ENCODE assay signal across 8 cellular contexts in the genomic region with DNA sequence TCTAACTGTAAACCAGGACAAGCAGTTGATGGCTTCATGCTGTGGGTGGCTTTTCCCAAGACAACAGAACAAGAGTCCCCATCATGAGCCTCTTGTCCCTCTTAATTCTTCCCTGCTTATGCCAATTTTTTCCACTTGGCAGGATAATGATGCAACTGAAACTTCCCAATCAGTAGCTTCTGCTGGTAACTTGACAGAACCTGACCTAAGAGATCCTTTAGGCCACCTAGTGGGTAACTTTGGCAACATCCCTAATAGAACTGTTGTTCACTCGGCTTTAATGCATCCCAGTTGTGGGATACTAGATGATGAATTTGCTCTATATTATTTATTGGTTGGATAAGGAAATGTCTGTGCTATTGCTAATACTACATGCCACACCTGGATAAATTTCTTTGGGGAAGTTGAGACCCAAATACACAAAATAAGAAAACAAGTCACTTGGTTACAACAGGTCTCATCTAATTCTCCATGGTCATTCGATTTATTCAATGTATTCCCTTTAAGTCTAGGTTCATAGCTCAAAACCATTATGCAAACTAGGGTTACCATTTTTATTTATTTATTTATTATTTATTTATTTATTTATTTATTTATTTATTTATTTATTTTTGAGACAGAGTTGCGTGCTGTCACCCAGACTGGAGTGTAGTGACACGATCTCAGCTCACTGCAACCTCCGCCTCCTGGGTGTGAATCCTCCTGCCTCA. TPM values are rescaled to one million over a fixed set of nuclear protein-coding genes. Genes with fewer than 3 reads are reported as not detected.
DNase-seq lines count a peak whose midpoint lies in the region; TF ChIP-seq lines count a peak whose summit lies in the region.

No MANE protein-coding gene starts in this region.

- H3K4me1 Mint-ChIP-seq in endothelial cell (ENCODE audit: unreplicated experiment), result no peaks in the 10 kb centered on the region

- no peaks in the 10 kb centered on the region for H3K36me3 Mint-ChIP-seq in endothelial cell (ENCODE audit: low read depth, unreplicated experiment)

- no peak overlapping the region for H3K27ac Mint-ChIP-seq in endothelial cell (ENCODE audit: unreplicated experiment)

- peaks cover 1% of the 10 kb centered on the region for H3K27me3 Mint-ChIP-seq in endothelial cell (ENCODE audit: unreplicated experiment)

- H3K4me3 ChIP-seq in Jurkat, Clone E6-1 (ENCODE audit: low read length), result no peak overlapping the region

- no peak overlapping the region for H3K4me3 Mint-ChIP-seq in endothelial cell (ENCODE audit: unreplicated experiment)

- no peaks in the 10 kb centered on the region for H3K9me3 Mint-ChIP-seq in endothelial cell (ENCODE audit: unreplicated experiment)

- peak; percentile 43 for DNase-seq in NCI-H146 (lab: John Stamatoyannopoulos, UW)
- no peak for DNase-seq in NCI-H146 treated with DMSO at 0.1 percent for 48 hours (lab: John Stamatoyannopoulos, UW; ENCODE audit: unreplicated experiment)
- peak; percentile 55 for DNase-seq in Jurkat, Clone E6-1 (ENCODE audit: low read depth, low spot score)
- DNase-seq in RPMI8226, result peak; percentile 61
- peak; percentile 41 for DNase-seq in endothelial cell (ENCODE audit: low spot score)
- peak; percentile 59 for DNase-seq in myocyte (ENCODE audit: low read depth)
- DNase-seq in activated effector memory CD4-positive, alpha-beta T cell treated with anti-CD3 and anti-CD28 coated beads, Interleukin-2, amount 50 U/mL, for 16 hours, result no peak
- DNase-seq in activated T-cell treated with anti-CD3 and anti-CD28 coated beads, Interleukin-2, amount 50 U/mL, for 1 hour, result no peak

- peak; percentile 64 for TF ChIP-seq CTCF in endothelial cell (IDR thresholded peaks at IDR 0.05; ENCODE audit: unreplicated experiment)

RNA-seq across cellular contexts. Expression of gene NFAM1, which starts 41.4 kb away (rescaled TPM):
- polyA plus RNA-seq in Jurkat, Clone E6-1 (2012; ENCODE audit: insufficient read depth, insufficient read length), result 0.15 TPM
- total RNA-seq in endothelial cell (ENCODE audit: unreplicated experiment) (1.6 TPM), myocyte (not detected in 2 replicates)
- polyA plus RNA-seq in myocyte (2012), result not detected

RNA-seq across cellular contexts. Expression of gene RRP7A, which starts 46.0 kb away (rescaled TPM):
- polyA plus RNA-seq in Jurkat, Clone E6-1 (2012; ENCODE audit: insufficient read depth, insufficient read length), result 79.9 TPM
- total RNA-seq in endothelial cell (ENCODE audit: unreplicated experiment) (47.9 TPM), myocyte (16.7 and 17.7 TPM in 2 replicates)
- 19.0 TPM for polyA plus RNA-seq in myocyte (2012)

Comparison
In these comparisons a context has a peak if more than half of its experiments do, and no peak if none do; other contexts are left out.
1. DNase-seq: peak in NCI-H146 (single experiment), Jurkat, Clone E6-1 (single experiment), RPMI8226 (single experiment), endothelial cell (single experiment) and myocyte (single experiment); none in NCI-H146 treated with DMSO at 0.1 percent for 48 hours (single experiment), activated effector memory CD4-positive, alpha-beta T cell treated with anti-CD3 and anti-CD28 coated beads, Interleukin-2, amount 50 U/mL, for 16 hours (single experiment) and activated T-cell treated with anti-CD3 and anti-CD28 coated beads, Interleukin-2, amount 50 U/mL, for 1 hour (single experiment).